1 cellular context compared by ENCODE assay signal in the genomic region with DNA sequence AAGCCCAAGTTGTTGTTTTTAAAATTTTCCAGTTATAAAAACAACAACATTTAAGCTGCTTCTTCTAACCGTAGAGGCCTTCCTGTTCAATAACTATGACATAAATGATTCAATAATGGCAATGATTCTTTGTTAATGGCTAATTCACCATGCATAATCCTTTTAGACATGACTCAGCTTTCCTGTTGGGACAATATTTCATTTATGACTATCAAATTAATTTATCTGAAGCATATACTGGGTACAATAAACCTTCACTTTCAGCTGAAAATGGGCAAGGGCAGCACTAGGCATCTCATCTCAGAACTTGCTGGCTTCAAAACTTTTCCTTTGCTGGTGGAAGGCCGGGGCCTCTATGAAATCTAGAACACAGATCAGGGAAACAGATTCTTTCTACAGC.
TF ChIP-seq lines count a peak whose summit lies in the region.

No MANE protein-coding gene starts in this region.

TF ChIP-seq in SK-N-SH, 30 proteins besides CTCF, POLR2A, EP300 and RAD21 (continued from another document):
- TF ChIP-seq, protein P1, sequence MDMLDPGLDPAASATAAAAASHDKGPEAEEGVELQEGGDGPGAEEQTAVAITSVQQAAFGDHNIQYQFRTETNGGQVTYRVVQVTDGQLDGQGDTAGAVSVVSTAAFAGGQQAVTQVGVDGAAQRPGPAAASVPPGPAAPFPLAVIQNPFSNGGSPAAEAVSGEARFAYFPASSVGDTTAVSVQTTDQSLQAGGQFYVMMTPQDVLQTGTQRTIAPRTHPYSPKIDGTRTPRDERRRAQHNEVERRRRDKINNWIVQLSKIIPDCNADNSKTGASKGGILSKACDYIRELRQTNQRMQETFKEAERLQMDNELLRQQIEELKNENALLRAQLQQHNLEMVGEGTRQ (IDR thresholded peaks at IDR 0.05; ENCODE audit: borderline replicate concordance, low read depth, low read length) = no peak
- TF ChIP-seq SMC3 (IDR thresholded peaks at IDR 0.05; ENCODE audit: low read depth, low read length) = no peak
- no peak for TF ChIP-seq MEF2A (IDR thresholded peaks at IDR 0.05; ENCODE audit: borderline replicate concordance, low read depth)
- no peak for TF ChIP-seq ZBTB33 (IDR thresholded peaks at IDR 0.05; ENCODE audit: borderline replicate concordance, low read depth)
- TF ChIP-seq, protein P2, sequence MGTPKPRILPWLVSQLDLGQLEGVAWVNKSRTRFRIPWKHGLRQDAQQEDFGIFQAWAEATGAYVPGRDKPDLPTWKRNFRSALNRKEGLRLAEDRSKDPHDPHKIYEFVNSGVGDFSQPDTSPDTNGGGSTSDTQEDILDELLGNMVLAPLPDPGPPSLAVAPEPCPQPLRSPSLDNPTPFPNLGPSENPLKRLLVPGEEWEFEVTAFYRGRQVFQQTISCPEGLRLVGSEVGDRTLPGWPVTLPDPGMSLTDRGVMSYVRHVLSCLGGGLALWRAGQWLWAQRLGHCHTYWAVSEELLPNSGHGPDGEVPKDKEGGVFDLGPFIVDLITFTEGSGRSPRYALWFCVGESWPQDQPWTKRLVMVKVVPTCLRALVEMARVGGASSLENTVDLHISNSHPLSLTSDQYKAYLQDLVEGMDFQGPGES (IDR thresholded peaks at IDR 0.05; ENCODE audit: low read depth, low read length) = no peak
- no peak for TF ChIP-seq CHD2 (IDR thresholded peaks at IDR 0.05; ENCODE audit: low read length, partially characterized antibody)
- TF ChIP-seq, protein P3, sequence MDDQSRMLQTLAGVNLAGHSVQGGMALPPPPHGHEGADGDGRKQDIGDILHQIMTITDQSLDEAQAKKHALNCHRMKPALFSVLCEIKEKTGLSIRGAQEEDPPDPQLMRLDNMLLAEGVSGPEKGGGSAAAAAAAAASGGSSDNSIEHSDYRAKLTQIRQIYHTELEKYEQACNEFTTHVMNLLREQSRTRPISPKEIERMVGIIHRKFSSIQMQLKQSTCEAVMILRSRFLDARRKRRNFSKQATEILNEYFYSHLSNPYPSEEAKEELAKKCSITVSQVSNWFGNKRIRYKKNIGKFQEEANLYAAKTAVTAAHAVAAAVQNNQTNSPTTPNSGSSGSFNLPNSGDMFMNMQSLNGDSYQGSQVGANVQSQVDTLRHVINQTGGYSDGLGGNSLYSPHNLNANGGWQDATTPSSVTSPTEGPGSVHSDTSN (IDR thresholded peaks at IDR 0.05) = peak; percentile 76
- no peak for TF ChIP-seq MXI1 (IDR thresholded peaks at IDR 0.05; ENCODE audit: low read depth, low read length)
- TF ChIP-seq, protein P4, sequence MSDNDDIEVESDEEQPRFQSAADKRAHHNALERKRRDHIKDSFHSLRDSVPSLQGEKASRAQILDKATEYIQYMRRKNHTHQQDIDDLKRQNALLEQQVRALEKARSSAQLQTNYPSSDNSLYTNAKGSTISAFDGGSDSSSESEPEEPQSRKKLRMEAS (IDR thresholded peaks at IDR 0.05; ENCODE audit: low read depth) = no peak
- TF ChIP-seq TEAD4 (IDR thresholded peaks at IDR 0.05; ENCODE audit: borderline replicate concordance, insufficient read depth) = 0 out of 2 replicates have a peak, but pooled peaks have one; percentile 38
- TF ChIP-seq POLR2AphosphoS5 (IDR thresholded peaks at IDR 0.05; ENCODE audit: low read depth, low read length) = no peak
- TF ChIP-seq TAF1 (IDR thresholded peaks at IDR 0.05; ENCODE audit: borderline replicate concordance, low read depth, low read length) = no peak
- TF ChIP-seq, protein P5, sequence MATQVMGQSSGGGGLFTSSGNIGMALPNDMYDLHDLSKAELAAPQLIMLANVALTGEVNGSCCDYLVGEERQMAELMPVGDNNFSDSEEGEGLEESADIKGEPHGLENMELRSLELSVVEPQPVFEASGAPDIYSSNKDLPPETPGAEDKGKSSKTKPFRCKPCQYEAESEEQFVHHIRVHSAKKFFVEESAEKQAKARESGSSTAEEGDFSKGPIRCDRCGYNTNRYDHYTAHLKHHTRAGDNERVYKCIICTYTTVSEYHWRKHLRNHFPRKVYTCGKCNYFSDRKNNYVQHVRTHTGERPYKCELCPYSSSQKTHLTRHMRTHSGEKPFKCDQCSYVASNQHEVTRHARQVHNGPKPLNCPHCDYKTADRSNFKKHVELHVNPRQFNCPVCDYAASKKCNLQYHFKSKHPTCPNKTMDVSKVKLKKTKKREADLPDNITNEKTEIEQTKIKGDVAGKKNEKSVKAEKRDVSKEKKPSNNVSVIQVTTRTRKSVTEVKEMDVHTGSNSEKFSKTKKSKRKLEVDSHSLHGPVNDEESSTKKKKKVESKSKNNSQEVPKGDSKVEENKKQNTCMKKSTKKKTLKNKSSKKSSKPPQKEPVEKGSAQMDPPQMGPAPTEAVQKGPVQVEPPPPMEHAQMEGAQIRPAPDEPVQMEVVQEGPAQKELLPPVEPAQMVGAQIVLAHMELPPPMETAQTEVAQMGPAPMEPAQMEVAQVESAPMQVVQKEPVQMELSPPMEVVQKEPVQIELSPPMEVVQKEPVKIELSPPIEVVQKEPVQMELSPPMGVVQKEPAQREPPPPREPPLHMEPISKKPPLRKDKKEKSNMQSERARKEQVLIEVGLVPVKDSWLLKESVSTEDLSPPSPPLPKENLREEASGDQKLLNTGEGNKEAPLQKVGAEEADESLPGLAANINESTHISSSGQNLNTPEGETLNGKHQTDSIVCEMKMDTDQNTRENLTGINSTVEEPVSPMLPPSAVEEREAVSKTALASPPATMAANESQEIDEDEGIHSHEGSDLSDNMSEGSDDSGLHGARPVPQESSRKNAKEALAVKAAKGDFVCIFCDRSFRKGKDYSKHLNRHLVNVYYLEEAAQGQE (IDR thresholded peaks at IDR 0.05; ENCODE audit: low read depth, low read length) = no peak
- TF ChIP-seq FOSL2 (IDR thresholded peaks at IDR 0.05; ENCODE audit: borderline replicate concordance, low read depth) = peak; percentile 32; the same call in 1 of the 2 replicates
- TF ChIP-seq FOXM1 (IDR thresholded peaks at IDR 0.05; ENCODE audit: low read depth) = no peak
- TF ChIP-seq TCF12 (IDR thresholded peaks at IDR 0.05) = peak; percentile 46
- TF ChIP-seq NFIC (IDR thresholded peaks at IDR 0.05; ENCODE audit: borderline replicate concordance) = no peak; the same call in 1 of the 2 replicates
- TF ChIP-seq, protein P6, sequence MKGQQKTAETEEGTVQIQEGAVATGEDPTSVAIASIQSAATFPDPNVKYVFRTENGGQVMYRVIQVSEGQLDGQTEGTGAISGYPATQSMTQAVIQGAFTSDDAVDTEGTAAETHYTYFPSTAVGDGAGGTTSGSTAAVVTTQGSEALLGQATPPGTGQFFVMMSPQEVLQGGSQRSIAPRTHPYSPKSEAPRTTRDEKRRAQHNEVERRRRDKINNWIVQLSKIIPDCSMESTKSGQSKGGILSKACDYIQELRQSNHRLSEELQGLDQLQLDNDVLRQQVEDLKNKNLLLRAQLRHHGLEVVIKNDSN (IDR thresholded peaks at IDR 0.05; ENCODE audit: borderline replicate concordance, low read depth) = no peak
- TF ChIP-seq NRF1 (IDR thresholded peaks at IDR 0.05; ENCODE audit: low read depth, low read length) = no peak
- TF ChIP-seq SIN3A (IDR thresholded peaks at IDR 0.05; ENCODE audit: borderline replicate concordance, low read depth, low read length) = no peak
- TF ChIP-seq JUND (IDR thresholded peaks at IDR 0.05) = 0 out of 2 replicates have a peak, but pooled peaks have one; percentile 16
- no peak for TF ChIP-seq GATA2 (CRISPR knock-in tag; IDR thresholded peaks at IDR 0.05)
- TF ChIP-seq GABPA (IDR thresholded peaks at IDR 0.05; ENCODE audit: low read depth) = no peak
- no peak for TF ChIP-seq YY1 (IDR thresholded peaks at IDR 0.05; ENCODE audit: low read depth)
- TF ChIP-seq RFX5 (IDR thresholded peaks at IDR 0.05; ENCODE audit: low read length) = no peak
